In genomic region chr22:43377486-43377995, GRCh38 we compare ENCODE assay signal across 16 cellular contexts. TPM values are rescaled to one million over a fixed set of nuclear protein-coding genes. Genes with fewer than 3 reads are reported as not detected.
A peak's percentile ranks its signal among the peaks of the same experiment; 100 is the strongest.
DNase-seq lines count a peak whose midpoint lies in the region; ATAC-seq, FAIRE-seq and TF ChIP-seq lines count a peak whose summit lies in the region.
"Had no signal": no experiment of that assay in that cellular context is flagged by ENCODE, and none has a peak within 500 bp of the region (broad histone marks: within the 10 kb centered on the region; RNA-seq: fewer than 3 reads in every experiment).

No MANE protein-coding gene starts in this region.

- H3K27me3 ChIP-seq in gastrocnemius medialis (peaks cover 0 to 28% (median 13%) of the 10 kb centered on the region in 3 donors), transverse colon (peaks cover 12% of the 10 kb centered on the region)

- H3K4me1 ChIP-seq in kidney (ENCODE audit: control insufficient read depth in 1 of 2, insufficient read depth in 1 of 2, low read depth in 1 of 2, low read length in 2 of 2), result peaks cover 5 to 7% of the 10 kb centered on the region in 2 donors
- no peaks in the 10 kb centered on the region for H3K4me1 ChIP-seq in gastrocnemius medialis
- H3K4me1 ChIP-seq in transverse colon, result peaks cover 0 to 13% (median 1%) of the 10 kb centered on the region in 4 donors
- H3K4me1 ChIP-seq: foreskin keratinocyte had no signal

- H3K27me3 Mint-ChIP-seq in activated CD4-positive, alpha-beta T cell treated with anti-CD3 and anti-CD28 coated beads, Interleukin-2, amount 10 ng/mL, durations not matched to agents 7 days and 5 days, result peaks cover 42% of the 10 kb centered on the region
- H3K27me3 Mint-ChIP-seq: dendritic cell treated with granulocyte-macrophage colony-stimulating factor and Interleukin-4, amounts not matched to agents 40 ng/mL and 50 ng/mL, for 4 days had no signal

- H3K4me3 ChIP-seq in kidney (ENCODE audit: low read length in 2 of 2) (no peak overlapping the region), gastrocnemius medialis (no peak overlapping the region), transverse colon (no peak overlapping the region)

- POLR2A ChIA-PET in activated CD4-positive, alpha-beta T cell treated with anti-CD3 and anti-CD28 coated beads, Interleukin-2, amount 10 ng/mL, durations not matched to agents 7 days and 5 days (lab: Charles Lee), result no interaction called here

- CTCF ChIA-PET in activated CD4-positive, alpha-beta T cell treated with anti-CD3 and anti-CD28 coated beads, Interleukin-2, amount 10 ng/mL, durations not matched to agents 7 days and 5 days (lab: Charles Lee), result interaction anchor here (0.5 to 1.4 kb wide), 3 partner anchors 31 to 146 kb away, joined by 3 read pairs; no protein-coding TSS in a partner anchor

- 59% methylated on average over 4 to 11 of the region's 11 CpGs for WGBS in transverse colon (ENCODE audit: low coverage in 1 of 2), 2 donors

- peaks cover 29% of the 10 kb centered on the region for H3K4me1 Mint-ChIP-seq in activated CD4-positive, alpha-beta T cell treated with anti-CD3 and anti-CD28 coated beads, Interleukin-2, amount 10 ng/mL, durations not matched to agents 7 days and 5 days

- H3K9me3 Mint-ChIP-seq in activated CD4-positive, alpha-beta T cell treated with anti-CD3 and anti-CD28 coated beads, Interleukin-2, amount 10 ng/mL, durations not matched to agents 7 days and 5 days, result peaks cover 4% of the 10 kb centered on the region
- H3K9me3 Mint-ChIP-seq: activated T-cell treated with anti-CD3 and anti-CD28 coated beads, Interleukin-2, amount 50 U/mL, for 24 hours had no signal

- no peak for TF ChIP-seq POLR2A in gastrocnemius medialis (IDR thresholded peaks at IDR 0.05)
- TF ChIP-seq POLR2A in transverse colon (IDR thresholded peaks at IDR 0.05), result no peak

- H3K36me3 ChIP-seq in kidney (ENCODE audit: control insufficient read depth in 1 of 2, insufficient read depth in 2 of 2, low read length in 2 of 2) (no peaks in the 10 kb centered on the region), gastrocnemius medialis (no peaks in the 10 kb centered on the region), transverse colon (no peaks in the 10 kb centered on the region)

- in situ Hi-C loops in gastrocnemius medialis (cut with MboI; ENCODE audit: low sequenced_read_pairs in 4 of 4) (loop anchor here in 2 of 4 donors (25.0 kb wide), 2 partner anchors 460 to 1260 kb away; no protein-coding TSS in a partner anchor), transverse colon (cut with MboI; ENCODE audit: low pct_ligation_motif_present in 1 of 4, low pct_unique_long_range_greater_than_20kb in 1 of 4, low sequenced_read_pairs in 3 of 4) (loop anchor here in 1 of 4 donors (25.0 kb wide), 1 partner anchor 435 kb away; the partner anchor contains the start of gene EFCAB6)

- intact Hi-C loops in kidney (cut with DNase I), result no loop called here
- intact Hi-C loops in sciatic nerve (cut with DNase I), result no loop called here
- intact Hi-C loops in gastrocnemius medialis (cut with DNase I; ENCODE audit: low total_unique reads), result no loop called here
- intact Hi-C loops in transverse colon (cut with DNase I; ENCODE audit: low total_unique reads), result no loop called here

- no peaks in the 10 kb centered on the region for H3K36me3 Mint-ChIP-seq in activated CD4-positive, alpha-beta T cell treated with anti-CD3 and anti-CD28 coated beads, Interleukin-2, amount 10 ng/mL, durations not matched to agents 7 days and 5 days (ENCODE audit: low read depth)

- no peak overlapping the region for H3K27ac Mint-ChIP-seq in activated CD4-positive, alpha-beta T cell treated with anti-CD3 and anti-CD28 coated beads, Interleukin-2, amount 10 ng/mL, durations not matched to agents 7 days and 5 days
- H3K27ac Mint-ChIP-seq: activated T-cell treated with anti-CD3 and anti-CD28 coated beads, Interleukin-2, amount 50 U/mL, for 24 hours; dendritic cell treated with granulocyte-macrophage colony-stimulating factor and Interleukin-4, amounts not matched to agents 40 ng/mL and 50 ng/mL, for 4 days had no signal

- FAIRE-seq in kidney (lab: Jason Lieb, UNC), result no peak
- FAIRE-seq: H54, islet of Langerhans had no signal

- ATAC-seq in GM18867 (IDR thresholded peaks at IDR 0.05; ENCODE audit: unreplicated experiment), result peak; percentile 7
- peak; percentile 44 for ATAC-seq in sciatic nerve
- no peak for ATAC-seq in gastrocnemius medialis
- ATAC-seq: foreskin keratinocyte had no signal

- no peak overlapping the region for H3K4me3 Mint-ChIP-seq in activated CD4-positive, alpha-beta T cell treated with anti-CD3 and anti-CD28 coated beads, Interleukin-2, amount 10 ng/mL, durations not matched to agents 7 days and 5 days
- H3K4me3 Mint-ChIP-seq: activated T-cell treated with anti-CD3 and anti-CD28 coated beads, Interleukin-2, amount 50 U/mL, for 24 hours; dendritic cell treated with granulocyte-macrophage colony-stimulating factor and Interleukin-4, amounts not matched to agents 40 ng/mL and 50 ng/mL, for 4 days had no signal

- DNase-seq in astrocyte of the hippocampus (ENCODE audit: low read depth, low spot score) (peak; percentile 47), kidney (peak; percentile 49), sciatic nerve (ENCODE audit: low spot score) (no peak), gastrocnemius medialis (no peak), transverse colon (no peak), Kasumi-1 (lab: John Stamatoyannopoulos, UW) (no peak)
- DNase-seq in activated CD4-positive, alpha-beta T cell treated with anti-CD3 and anti-CD28 coated beads, Interleukin-2, amount 10 ng/mL, durations not matched to agents 7 days and 5 days, result no peak
- DNase-seq: foreskin keratinocyte, NCI-H1436 treated with DMSO at 0.1 percent for 48 hours, NCI-H526 had no signal

- H3K9me3 ChIP-seq in kidney (ENCODE audit: control insufficient read depth in 1 of 2, low read length in 2 of 2), result no peaks in the 10 kb centered on the region
- peaks cover 0 to 6% (median 0%) of the 10 kb centered on the region in 3 donors for H3K9me3 ChIP-seq in gastrocnemius medialis
- H3K9me3 ChIP-seq in transverse colon, result no peaks in the 10 kb centered on the region

- TF ChIP-seq EP300 in transverse colon (IDR thresholded peaks at IDR 0.05; ENCODE audit: low read depth), result no peak

- H3K27ac ChIP-seq in kidney (ENCODE audit: low read depth in 2 of 2, low read length in 2 of 2) (no peak overlapping the region), gastrocnemius medialis (no peak overlapping the region), transverse colon (peak overlapping the region in 2 of 4 donors; percentile 32 to 38)
- H3K27ac ChIP-seq: C4-2B, foreskin keratinocyte had no signal

- no peak overlapping the region for H3K9ac ChIP-seq in kidney (ENCODE audit: low read length in 2 of 2)

- TF ChIP-seq CTCF in kidney (IDR thresholded peaks at IDR 0.05; ENCODE audit: borderline replicate concordance, extremely low read depth, insufficient read depth), result no peak
- TF ChIP-seq CTCF in gastrocnemius medialis (IDR thresholded peaks at IDR 0.05 in 4 of 5, conservative IDR thresholded peaks at IDR 0.05 in 1 of 5), result no peak
- TF ChIP-seq CTCF in transverse colon (IDR thresholded peaks at IDR 0.05), result no peak

RNA-seq across cellular contexts. Expression of gene MPPED1, which starts 34.3 kb away (rescaled TPM):
- total RNA-seq in kidney (not detected), sciatic nerve (2.5 TPM), gastrocnemius medialis (not detected), transverse colon (not detected)
- polyA plus RNA-seq in kidney (ENCODE audit: insufficient read depth, low read depth, low replicate concordance), result not detected
- total RNA-seq in activated CD4-positive, alpha-beta T cell treated with anti-CD3 and anti-CD28 coated beads, Interleukin-2, amount 10 ng/mL, durations not matched to agents 7 days and 5 days, result not detected
- total RNA-seq: foreskin keratinocyte had no signal
- polyA plus RNA-seq: foreskin keratinocyte had no signal

RNA-seq across cellular contexts. Expression of gene SCUBE1, which starts 34.4 kb away (rescaled TPM):
- total RNA-seq in kidney (7.1 TPM), sciatic nerve (140 TPM), gastrocnemius medialis (under 1 TPM; 0.20 to 0.55 (median 0.41) TPM), transverse colon (1 to 10 TPM in 3 of 4 donors, under 1 TPM in 1; 0.68 to 6.4 (median 1.7) TPM)
- 2.3 TPM for polyA plus RNA-seq in kidney (ENCODE audit: insufficient read depth, low read depth, low replicate concordance)
- not detected for total RNA-seq in activated CD4-positive, alpha-beta T cell treated with anti-CD3 and anti-CD28 coated beads, Interleukin-2, amount 10 ng/mL, durations not matched to agents 7 days and 5 days
- total RNA-seq: foreskin keratinocyte had no signal
- polyA plus RNA-seq: foreskin keratinocyte had no signal

Comparison
In these comparisons a context has a peak if more than half of its experiments do, and no peak if none do; other contexts are left out.
1. ATAC-seq: peak in GM18867 (single experiment) and sciatic nerve (single experiment); none in gastrocnemius medialis (0 of 2).
2. DNase-seq: peak in astrocyte of the hippocampus (single experiment) and kidney (single experiment); none in sciatic nerve (single experiment), gastrocnemius medialis (0 of 2), activated CD4-positive, alpha-beta T cell treated with anti-CD3 and anti-CD28 coated beads, Interleukin-2, amount 10 ng/mL, durations not matched to agents 7 days and 5 days (single experiment), transverse colon (single experiment) and Kasumi-1 (0 of 2).
3. RNA of gene SCUBE1, which starts 34.4 kb away (total RNA-seq): 140 TPM in sciatic nerve (single experiment); 7.1 TPM in kidney (single experiment), 0.68 to 6.4 TPM in transverse colon, 0.20 to 0.55 TPM in gastrocnemius medialis and not detected in activated CD4-positive, alpha-beta T cell treated with anti-CD3 and anti-CD28 coated beads, Interleukin-2, amount 10 ng/mL, durations not matched to agents 7 days and 5 days; every median in the first group is over 10 times any median in the second.